ENCODE assay signal across 8 cellular contexts in genomic region chr15:22665711-22666110, GRCh38.
A peak's percentile ranks its signal among the peaks of the same experiment; 100 is the strongest.
DNase-seq lines count a peak whose midpoint lies in the region; ATAC-seq, FAIRE-seq and TF ChIP-seq lines count a peak whose summit lies in the region.
"Not testable (repeated sequence)": the region's sequence is repeated elsewhere in the genome, so short reads cannot be mapped to it uniquely, and the experiment has no call there.

No MANE protein-coding gene starts in this region.

- not testable (repeated sequence) for H3K4me1 ChIP-seq in effector memory CD4-positive, alpha-beta T cell (ENCODE audit: control insufficient read depth, insufficient read depth, low read length, poor library complexity, severe bottlenecking); pancreas

- H3K4me1 Mint-ChIP-seq in IgD-negative memory B cell = not testable (repeated sequence)
- H3K4me1 Mint-ChIP-seq in activated naive CD8-positive, alpha-beta T cell treated with anti-CD3 and anti-CD28 coated beads, Interleukin-2, amount 50 U/mL, for 24 hours = peaks cover 17% of the 10 kb centered on the region

- not testable (repeated sequence) for H3K36me3 Mint-ChIP-seq in IgD-negative memory B cell; activated naive CD8-positive, alpha-beta T cell treated with anti-CD3 and anti-CD28 coated beads, Interleukin-2, amount 50 U/mL, for 24 hours (ENCODE audit: low read depth)

- CTCF ChIA-PET in BJ (lab: Yijun Ruan, JAX) = not testable (repeated sequence)

- not testable (repeated sequence) for H3K9me3 ChIP-seq in WERI-Rb-1 (ENCODE audit: severe bottlenecking); effector memory CD4-positive, alpha-beta T cell (ENCODE audit: control insufficient read depth, low read length); pancreas

- WGBS in pancreas, 2 donors = 0 to 3% methylated on average over 1 of the region's 2 CpGs

- not testable (repeated sequence) for FAIRE-seq in pancreas (lab: Jason Lieb, UNC)

- H3K36me3 ChIP-seq in BJ (ENCODE audit: control insufficient read depth, insufficient read depth, low read length); WERI-Rb-1; effector memory CD4-positive, alpha-beta T cell (ENCODE audit: control insufficient read depth, insufficient read depth, low read length); kidney epithelial cell (ENCODE audit: control insufficient read depth, insufficient read depth, low read length); pancreas: not testable (repeated sequence)

- not testable (repeated sequence) for H3K9me3 Mint-ChIP-seq in IgD-negative memory B cell; activated naive CD8-positive, alpha-beta T cell treated with anti-CD3 and anti-CD28 coated beads, Interleukin-2, amount 50 U/mL, for 24 hours

- H3K27ac ChIP-seq in WERI-Rb-1 = not testable (repeated sequence)
- peak overlapping the region; percentile 45 for H3K27ac ChIP-seq in effector memory CD4-positive, alpha-beta T cell (ENCODE audit: insufficient read depth, low read length, poor library complexity, severe bottlenecking)
- H3K27ac ChIP-seq in pancreas = peak overlapping the region in 2 of 4 donors; percentile 82 to 88
- peak overlapping the region; percentile 38 for H3K27ac ChIP-seq in substantia nigra (ENCODE audit: low read depth, low read length, poor library complexity, severe bottlenecking)

- POLR2A ChIA-PET in BJ (lab: Charles Lee) = not testable (repeated sequence)

- H3K4me3 Mint-ChIP-seq in IgD-negative memory B cell = peak overlapping the region; percentile 81 to 95 (median 86)
- peak overlapping the region; percentile 86 for H3K4me3 Mint-ChIP-seq in activated naive CD8-positive, alpha-beta T cell treated with anti-CD3 and anti-CD28 coated beads, Interleukin-2, amount 50 U/mL, for 24 hours

- not testable (repeated sequence) for H3K27me3 Mint-ChIP-seq in IgD-negative memory B cell; activated naive CD8-positive, alpha-beta T cell treated with anti-CD3 and anti-CD28 coated beads, Interleukin-2, amount 50 U/mL, for 24 hours

- TF ChIP-seq CTCF in BJ (IDR thresholded peaks at IDR 0.05; ENCODE audit: insufficient read depth, low read depth, low read length); WERI-Rb-1 (IDR thresholded peaks at IDR 0.05; ENCODE audit: low read depth, low read length); kidney epithelial cell (IDR thresholded peaks at IDR 0.05; ENCODE audit: insufficient read depth, low read length, poor library complexity, severe bottlenecking); pancreas (IDR thresholded peaks at IDR 0.05): not testable (repeated sequence)

- peak overlapping the region in 2 of 3 donors; percentile 67 to 78 for H3K27ac Mint-ChIP-seq in IgD-negative memory B cell
- peak overlapping the region; percentile 88 for H3K27ac Mint-ChIP-seq in activated naive CD8-positive, alpha-beta T cell treated with anti-CD3 and anti-CD28 coated beads, Interleukin-2, amount 50 U/mL, for 24 hours

- intact Hi-C loops in pancreas (cut with DNase I) = not testable (repeated sequence)

- peak; percentile 34 for ATAC-seq in activated naive CD8-positive, alpha-beta T cell treated with anti-CD3 and anti-CD28 coated beads, Interleukin-2, amount 50 U/mL, for 24 hours
- not testable (repeated sequence) for ATAC-seq in pancreas

- not testable (repeated sequence) for DNase-seq in BJ (ENCODE audit: low read depth); WERI-Rb-1; activated naive CD8-positive, alpha-beta T cell treated with anti-CD3 and anti-CD28 coated beads, Interleukin-2, amount 50 U/mL, for 24 hours; effector memory CD4-positive, alpha-beta T cell; kidney epithelial cell (ENCODE audit: low read depth); pancreas; substantia nigra (lab: John Stamatoyannopoulos, UW)

- H3K4me3 ChIP-seq in BJ (ENCODE audit: low read depth, low read length) (peak overlapping the region; percentile 45), WERI-Rb-1 (ENCODE audit: low read depth, low read length) (peak overlapping the region; percentile 50), kidney epithelial cell (ENCODE audit: low read depth, low read length) (peak overlapping the region; percentile 43), pancreas (peak overlapping the region in 3 of 4 donors; percentile 38 to 55 (median 49))
- not testable (repeated sequence) for H3K4me3 ChIP-seq in effector memory CD4-positive, alpha-beta T cell (ENCODE audit: insufficient read depth, low read depth, low read length, poor library complexity, severe bottlenecking)

- not testable (repeated sequence) for H3K27me3 ChIP-seq in BJ (ENCODE audit: control insufficient read depth, insufficient read depth, low read length); WERI-Rb-1 (ENCODE audit: insufficient read depth, low read depth, severe bottlenecking); effector memory CD4-positive, alpha-beta T cell (replicated peaks; ENCODE audit: control insufficient read depth, insufficient read depth, low read length, poor library complexity, severe bottlenecking); kidney epithelial cell (ENCODE audit: control insufficient read depth, insufficient read depth, low read length); pancreas
